In the genomic region with DNA sequence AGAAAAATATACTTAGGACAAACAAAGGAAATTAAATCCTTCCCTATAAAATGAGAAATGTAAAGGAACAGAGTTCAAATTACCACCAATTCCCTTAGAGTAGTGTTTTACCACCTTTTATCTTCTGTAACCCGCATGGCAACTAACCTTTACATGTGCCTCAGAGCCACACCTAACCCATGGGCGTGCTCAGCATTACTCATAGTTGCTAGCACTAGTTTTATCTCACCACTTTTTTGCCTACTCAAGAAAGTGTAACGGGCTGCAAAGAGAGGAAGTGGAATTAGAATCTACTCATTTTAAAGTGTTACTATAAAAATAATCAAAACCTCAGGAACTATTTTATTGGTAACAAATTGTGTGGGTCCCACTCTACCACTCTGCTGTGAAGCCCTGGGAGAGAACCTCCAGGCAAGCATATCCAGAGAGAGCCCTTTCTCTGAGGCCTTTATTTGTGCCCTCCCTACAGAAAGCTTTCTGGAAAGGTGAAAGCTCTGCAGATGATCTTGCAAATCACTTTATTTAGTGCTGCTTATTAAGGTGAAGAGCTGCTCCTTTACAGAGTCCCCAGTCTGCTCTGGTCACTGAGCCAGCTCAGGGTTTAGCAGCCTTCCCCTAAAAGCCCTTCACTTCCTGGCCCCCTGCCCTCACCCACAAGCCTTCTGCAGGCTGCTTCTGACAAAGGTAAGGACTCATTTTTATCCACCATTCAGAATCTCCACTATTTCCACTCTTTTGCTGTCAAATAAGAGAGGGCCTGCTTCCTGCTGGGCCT, we compare ENCODE assay signal across 8 cellular contexts.
A peak's percentile ranks its signal among the peaks of the same experiment; 100 is the strongest.
DNase-seq lines count a peak whose midpoint lies in the region; ATAC-seq and TF ChIP-seq lines count a peak whose summit lies in the region.

No MANE protein-coding gene starts in this region.

- H3K27me3 ChIP-seq in adrenal gland, result no peaks in the 10 kb centered on the region

- intact Hi-C loops in adrenal gland (cut with DNase I), result no loop called here

- peaks cover 40% of the 10 kb centered on the region for H3K9me3 Mint-ChIP-seq in T-helper 2 cell treated with Interferon-gamma antibody and Interleukin-4, amounts not matched to agents 5 μg/mL and 100 μg/mL, for 36 hours

- no peak overlapping the region for H3K27ac ChIP-seq in adrenal gland

- H3K9me3 ChIP-seq in adrenal gland (replicated peaks in 1 of 3), result no peaks in the 10 kb centered on the region

- TF ChIP-seq CTCF in adrenal gland (IDR thresholded peaks at IDR 0.05), result no peak

- H3K4me1 ChIP-seq in adrenal gland (replicated peaks in 1 of 2), result no peaks in the 10 kb centered on the region

- no peak overlapping the region for H3K4me3 ChIP-seq in adrenal gland

- H3K36me3 Mint-ChIP-seq in T-helper 2 cell treated with Interferon-gamma antibody and Interleukin-4, amounts not matched to agents 5 μg/mL and 100 μg/mL, for 36 hours (ENCODE audit: low read depth), result peaks cover 32% of the 10 kb centered on the region

- H3K27me3 Mint-ChIP-seq in T-helper 2 cell treated with Interferon-gamma antibody and Interleukin-4, amounts not matched to agents 5 μg/mL and 100 μg/mL, for 36 hours (ENCODE audit: low read depth), result no peaks in the 10 kb centered on the region

- DNase-seq in T-helper 2 cell treated with Interferon-gamma antibody and Interleukin-4, amounts not matched to agents 5 μg/mL and 100 μg/mL, for 36 hours (ENCODE audit: low spot score), result peak; percentile 66
- DNase-seq in central memory CD4-positive, alpha-beta T cell, result peak; percentile 66
- peak; percentile 20 to 55 (median 35) for DNase-seq in stimulated activated CD4-positive, alpha-beta T cell treated with anti-CD3 and anti-CD28 coated beads, TNF-alpha, amount 100 ng/mL, for 48 hours (ENCODE audit: low read depth in 3 of 3)
- no peak for DNase-seq in foreskin melanocyte
- DNase-seq in adrenal gland, result no peak
- no peak for DNase-seq in anterior cingulate cortex (lab: John Stamatoyannopoulos, UW)

- H3K36me3 ChIP-seq in adrenal gland (replicated peaks in 1 of 2), result no peaks in the 10 kb centered on the region

- ATAC-seq in GM18511 (IDR thresholded peaks at IDR 0.05; ENCODE audit: unreplicated experiment) (peak; percentile 95), HG02852 (IDR thresholded peaks at IDR 0.05; ENCODE audit: unreplicated experiment) (peak; percentile 95)

- 73 to 80% (median 78%) methylated on average over 3 of the region's 3 CpGs for WGBS in adrenal gland, 4 donors

- H3K4me1 Mint-ChIP-seq in T-helper 2 cell treated with Interferon-gamma antibody and Interleukin-4, amounts not matched to agents 5 μg/mL and 100 μg/mL, for 36 hours (ENCODE audit: low read depth), result peaks cover 70% of the 10 kb centered on the region

- no peak for TF ChIP-seq POLR2A in adrenal gland (IDR thresholded peaks at IDR 0.05)

- peak overlapping the region; percentile 72 for H3K4me3 Mint-ChIP-seq in T-helper 2 cell treated with Interferon-gamma antibody and Interleukin-4, amounts not matched to agents 5 μg/mL and 100 μg/mL, for 36 hours

- H3K27ac Mint-ChIP-seq in T-helper 2 cell treated with Interferon-gamma antibody and Interleukin-4, amounts not matched to agents 5 μg/mL and 100 μg/mL, for 36 hours, result peak overlapping the region; percentile 91

Comparison
In these comparisons a context has a peak if more than half of its experiments do, and no peak if none do; other contexts are left out.
1. DNase-seq: peak in T-helper 2 cell treated with Interferon-gamma antibody and Interleukin-4, amounts not matched to agents 5 μg/mL and 100 μg/mL, for 36 hours (single experiment), central memory CD4-positive, alpha-beta T cell (single experiment) and stimulated activated CD4-positive, alpha-beta T cell treated with anti-CD3 and anti-CD28 coated beads, TNF-alpha, amount 100 ng/mL, for 48 hours (3 of 3); none in foreskin melanocyte (single experiment), adrenal gland (0 of 7) and anterior cingulate cortex (0 of 58).